ENCODE assay signal across 8 cellular contexts in the genomic region with DNA sequence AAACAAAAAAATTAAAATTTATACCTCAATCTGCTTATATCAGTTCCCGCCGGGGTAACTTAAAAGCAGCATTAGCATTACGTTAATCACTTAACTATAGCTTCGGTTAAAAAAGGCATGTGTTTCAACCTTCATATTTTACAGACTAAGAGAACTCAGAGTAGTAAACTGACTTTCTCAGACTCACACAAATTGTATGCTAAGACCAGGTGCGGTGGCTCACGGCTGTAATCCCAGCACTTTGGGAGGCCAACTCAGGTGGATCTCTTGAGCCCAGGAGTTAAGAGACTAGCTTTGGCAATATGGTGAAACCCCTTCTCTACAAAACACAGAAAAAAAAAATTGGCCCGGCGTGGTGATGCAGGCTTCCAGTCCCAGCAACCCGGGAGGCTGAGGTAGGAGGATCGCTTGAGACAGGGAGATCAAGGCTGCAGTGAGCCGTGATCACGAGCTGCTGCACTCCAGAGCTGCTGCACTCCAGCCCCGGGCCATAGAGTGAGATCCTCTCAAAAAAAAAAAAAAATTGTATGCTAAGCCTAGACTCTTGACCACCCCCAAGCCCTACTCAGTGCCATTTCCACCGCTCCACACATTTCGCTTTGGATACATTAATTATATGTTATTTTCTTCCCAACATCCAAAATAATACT. TPM values are rescaled to one million over a fixed set of nuclear protein-coding genes. Genes with fewer than 3 reads are reported as not detected.
DNase-seq lines count a peak whose midpoint lies in the region; ATAC-seq and TF ChIP-seq lines count a peak whose summit lies in the region.

No MANE protein-coding gene starts in this region.

- H3K36me3 ChIP-seq in left ventricle myocardium inferior (no peaks in the 10 kb centered on the region), tibial nerve (no peaks in the 10 kb centered on the region)

- no peaks in the 10 kb centered on the region for H3K9me3 ChIP-seq in left ventricle myocardium inferior (replicated peaks)
- no peaks in the 10 kb centered on the region for H3K9me3 ChIP-seq in tibial nerve

- TF ChIP-seq CTCF in left ventricle myocardium inferior (IDR thresholded peaks at IDR 0.05; ENCODE audit: borderline replicate concordance) (no peak), tibial nerve (IDR thresholded peaks at IDR 0.05) (no peak)

- no peaks in the 10 kb centered on the region for H3K9me3 Mint-ChIP-seq in activated T-cell treated with anti-CD3 and anti-CD28 coated beads, Interleukin-2, amount 50 U/mL, for 4 hours
- no peaks in the 10 kb centered on the region for H3K9me3 Mint-ChIP-seq in immature natural killer cell

- H3K27ac Mint-ChIP-seq in immature natural killer cell, result peak overlapping the region in 2 of 6 donors; percentile 8 to 44

- peaks cover 49% of the 10 kb centered on the region for H3K4me1 Mint-ChIP-seq in activated T-cell treated with anti-CD3 and anti-CD28 coated beads, Interleukin-2, amount 50 U/mL, for 4 hours (ENCODE audit: low read depth)
- H3K4me1 Mint-ChIP-seq in immature natural killer cell, result peaks cover 17 to 42% of the 10 kb centered on the region in 2 donors

- no peak for TF ChIP-seq POLR2A in tibial nerve (IDR thresholded peaks at IDR 0.05)

- no peak for TF ChIP-seq EP300 in tibial nerve (IDR thresholded peaks at IDR 0.05)

- H3K4me1 ChIP-seq in left ventricle myocardium inferior (peaks cover 81% of the 10 kb centered on the region), tibial nerve (peaks cover 0 to 59% (median 40%) of the 10 kb centered on the region in 4 donors)

- H3K36me3 Mint-ChIP-seq in activated T-cell treated with anti-CD3 and anti-CD28 coated beads, Interleukin-2, amount 50 U/mL, for 4 hours (ENCODE audit: insufficient read depth), result peaks cover 17% of the 10 kb centered on the region
- no peaks in the 10 kb centered on the region for H3K36me3 Mint-ChIP-seq in immature natural killer cell

- WGBS in tibial nerve, 2 donors, result 40 to 50% methylated on average over 15 of the region's 15 CpGs

- H3K27ac ChIP-seq in left ventricle myocardium inferior (replicated peaks), result peak overlapping the region; percentile 98
- H3K27ac ChIP-seq in tibial nerve, result peak overlapping the region in 3 of 4 donors; percentile 97 to 98 (median 98)

- H3K4me3 Mint-ChIP-seq in activated T-cell treated with anti-CD3 and anti-CD28 coated beads, Interleukin-2, amount 50 U/mL, for 4 hours, result peak overlapping the region; percentile 95
- H3K4me3 Mint-ChIP-seq in immature natural killer cell, result peak overlapping the region; percentile 39 to 92 (median 66)

- no peaks in the 10 kb centered on the region for H3K27me3 ChIP-seq in left ventricle myocardium inferior (ENCODE audit: low read depth)
- H3K27me3 ChIP-seq in tibial nerve, result no peaks in the 10 kb centered on the region

- no peaks in the 10 kb centered on the region for H3K27me3 Mint-ChIP-seq in activated T-cell treated with anti-CD3 and anti-CD28 coated beads, Interleukin-2, amount 50 U/mL, for 4 hours (ENCODE audit: low read depth)
- peaks cover 3 to 14% (median 9%) of the 10 kb centered on the region in 3 donors for H3K27me3 Mint-ChIP-seq in immature natural killer cell (ENCODE audit: low read depth in 3 of 3)

- peak overlapping the region; percentile 93 for H3K4me3 ChIP-seq in left ventricle myocardium inferior
- peak overlapping the region in 3 of 4 donors; percentile 82 to 98 (median 88) for H3K4me3 ChIP-seq in tibial nerve

- intact Hi-C loops in left ventricle myocardium inferior (cut with micrococcal nuclease) (loop anchor here (5.0 kb wide), 1 partner anchor 67 kb away; a partner anchor contains a TSS), Right ventricle myocardium inferior (cut with DNase I) (no loop called here)

- DNase-seq in left ventricle myocardium inferior (no peak), Right ventricle myocardium inferior (ENCODE audit: missing footprints) (no peak), immature natural killer cell (no peak), tibial nerve (ENCODE audit: low spot score in 2 of 2) (no peak), cortex of kidney (lab: John Stamatoyannopoulos, UW) (no peak)
- DNase-seq in activated T-cell treated with anti-CD3 and anti-CD28 coated beads, Interleukin-2, amount 50 U/mL, for 4 hours, result no peak

- ATAC-seq in Right ventricle myocardium inferior (no peak), HG02938 (IDR thresholded peaks at IDR 0.05; ENCODE audit: unreplicated experiment) (no peak), GM21529 (IDR thresholded peaks at IDR 0.05; ENCODE audit: unreplicated experiment) (no peak)
- no peak for ATAC-seq in activated T-cell treated with anti-CD3 and anti-CD28 coated beads, Interleukin-2, amount 50 U/mL, for 4 hours

RNA-seq across cellular contexts. Expression of a gene that starts 2.4 kb away (rescaled TPM):
- 26.3 TPM for total RNA-seq in left ventricle myocardium inferior
- 22.5 TPM for total RNA-seq in Right ventricle myocardium inferior
- total RNA-seq in activated T-cell treated with anti-CD3 and anti-CD28 coated beads, Interleukin-2, amount 50 U/mL, for 4 hours, result 10 to 100 TPM; 62.7 to 86.3 (median 70.1) TPM
- polyA plus RNA-seq in immature natural killer cell, result 10 to 100 TPM in 2 of 3 donors, 1 to 10 TPM in 1; 7.4 to 13.9 (median 11.5) TPM
- total RNA-seq in tibial nerve, result 10 to 100 TPM; 49.5 to 62.5 (median 53.5) TPM
